Comparison of ENCODE assay signal across 11 cellular contexts in genomic region chr7:67890316-67890715, GRCh38.
"Had no signal": no experiment of that assay in that cellular context is flagged by ENCODE, and none has a peak within 500 bp of the region (broad histone marks: within the 10 kb centered on the region; RNA-seq: fewer than 3 reads in every experiment).

No MANE protein-coding gene starts in this region.

- H3K9ac ChIP-seq: GM23248 had no signal

- H3K9me3 ChIP-seq: HAP-1 had no signal

- H3K27ac ChIP-seq: GM23248 had no signal

- ATAC-seq: GM23338, HCT116 had no signal

- H3K36me3 ChIP-seq: HAP-1 had no signal

- H3K4me2 ChIP-seq: GM23338 had no signal

- FAIRE-seq: H1, H54 had no signal

- H3K4me3 ChIP-seq: GM23248, GM23338, HAP-1 had no signal

- DNase-seq: GM23248, GOT3, H7, H9, HCEC 1CT, HFFc6 had no signal

- H2AFZ ChIP-seq: GM23248, GM23338 had no signal

- H3K4me1 Mint-ChIP-seq: GM23338, H9 had no signal

- H3K4me3 Mint-ChIP-seq: GM23338, H9, HFFc6 had no signal

- H3K27ac Mint-ChIP-seq: GM23338, H9, HFFc6 had no signal

- H3K4me1 ChIP-seq: HAP-1 had no signal
